ENCODE assay signal across 9 cellular contexts in the genomic region with DNA sequence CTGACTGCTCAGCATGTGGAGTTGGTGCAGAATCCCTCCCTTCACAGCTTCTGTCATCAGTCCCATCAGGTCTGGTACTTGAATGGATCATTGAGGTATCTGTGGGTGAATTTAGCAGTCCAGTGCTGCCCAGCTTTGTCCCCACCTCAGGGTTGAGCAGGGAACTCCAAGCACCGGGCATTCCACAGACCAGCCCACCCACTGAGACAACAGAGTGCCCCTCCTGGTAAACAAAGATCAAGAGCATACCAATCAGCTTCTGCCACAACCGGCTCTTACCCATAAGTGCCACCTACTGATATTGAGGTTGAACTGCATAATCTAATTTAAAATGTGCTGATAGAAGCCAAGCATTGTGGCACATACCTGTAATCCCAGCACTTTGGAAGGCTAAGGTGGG. TPM values are rescaled to one million over a fixed set of nuclear protein-coding genes. Genes with fewer than 3 reads are reported as not detected.
DNase-seq lines count a peak whose midpoint lies in the region; ATAC-seq and TF ChIP-seq lines count a peak whose summit lies in the region.
"Had no signal": no experiment of that assay in that cellular context is flagged by ENCODE, and none has a peak within 500 bp of the region (broad histone marks: within the 10 kb centered on the region; RNA-seq: fewer than 3 reads in every experiment).

No MANE protein-coding gene starts in this region.

- TF ChIP-seq CTCF in GM12872 (IDR thresholded peaks at IDR 0.05; ENCODE audit: insufficient read depth, low read depth, low read length) (peak; percentile 50), HCT116 (IDR thresholded peaks at IDR 0.05 in 2 of 3, conservative IDR thresholded peaks at IDR 0.05 in 1 of 3; ENCODE audit: borderline replicate concordance in 1 of 3, insufficient read depth in 1 of 3, low read depth in 2 of 3, low read length in 2 of 3) (peak; percentile 25 to 50 (median 47); a peak in 5 of 6 replicates)

- peaks cover 8% of the 10 kb centered on the region for H3K9me3 Mint-ChIP-seq in activated naive CD4-positive, alpha-beta T cell treated with anti-CD3 and anti-CD28 coated beads for 36 hours

- TF ChIP-seq POLR2A in HCT116 (IDR thresholded peaks at IDR 0.05; ENCODE audit: borderline replicate concordance, extremely low read depth, insufficient read depth, insufficient read length) = no peak

- no peak overlapping the region for H3K27ac ChIP-seq in HCT116 (ENCODE audit: low read depth, low read length)

- H4K20me1 ChIP-seq in HCT116 (ENCODE audit: insufficient read depth) = no peaks in the 10 kb centered on the region

- no peaks in the 10 kb centered on the region for H3K4me1 ChIP-seq in HCT116 (ENCODE audit: control insufficient read depth in 1 of 2, insufficient read depth in 2 of 2, low read length in 2 of 2)

- RAD21 ChIA-PET in HCT116 (lab: Charles Lee; ENCODE audit: low non-redundant PET in 1 of 2, low total read pairs in 2 of 2, uncharacterized antibody in 2 of 2, unreplicated experiment in 2 of 2) = no interaction called here

- CTCF ChIA-PET in HCT116 (lab: Charles Lee) = interaction anchor here (2.1 kb wide), 1 partner anchor 51 kb away, joined by 5 read pairs; no protein-coding TSS in a partner anchor
- CTCF ChIA-PET in activated naive CD4-positive, alpha-beta T cell treated with anti-CD3 and anti-CD28 coated beads for 36 hours (lab: Charles Lee) = interaction anchor here (0.6 kb wide), 1 partner anchor 252 kb away, joined by 3 read pairs; no protein-coding TSS in a partner anchor

- H3K36me3 Mint-ChIP-seq in activated naive CD4-positive, alpha-beta T cell treated with anti-CD3 and anti-CD28 coated beads for 36 hours (ENCODE audit: low read depth) = no peaks in the 10 kb centered on the region
- no peaks in the 10 kb centered on the region for H3K36me3 Mint-ChIP-seq in T-helper 17 cell (ENCODE audit: low read depth)

- no peaks in the 10 kb centered on the region for H3K4me1 Mint-ChIP-seq in activated naive CD4-positive, alpha-beta T cell treated with anti-CD3 and anti-CD28 coated beads for 36 hours (ENCODE audit: low read depth)
- H3K4me1 Mint-ChIP-seq in T-helper 17 cell = no peaks in the 10 kb centered on the region

- H3K27ac Mint-ChIP-seq in activated naive CD4-positive, alpha-beta T cell treated with anti-CD3 and anti-CD28 coated beads for 36 hours = no peak overlapping the region
- H3K27ac Mint-ChIP-seq in T-helper 17 cell = no peak overlapping the region

- TF ChIP-seq RAD21 in HCT116 (IDR thresholded peaks at IDR 0.05; ENCODE audit: low read depth) = peak; percentile 45

- H3K9me2 ChIP-seq in HCT116 (ENCODE audit: insufficient read depth) = no peaks in the 10 kb centered on the region

- H3K9me3 ChIP-seq in HCT116 (ENCODE audit: control insufficient read depth in 1 of 2, insufficient read depth in 1 of 2, low read depth in 1 of 2, low read length in 2 of 2) (no peaks in the 10 kb centered on the region), T-helper 17 cell (ENCODE audit: control insufficient read depth, low read length, poor library complexity, severe bottlenecking) (no peaks in the 10 kb centered on the region)

- no peaks in the 10 kb centered on the region for H3K36me3 ChIP-seq in HCT116 (ENCODE audit: control insufficient read depth in 1 of 2, insufficient read depth in 2 of 2, low read length in 2 of 2)

- ATAC-seq in HCT116 (peak; percentile 95), T-helper 17 cell (no peak)

- H3K79me2 ChIP-seq in HCT116 (ENCODE audit: insufficient read depth, low read length) = no peaks in the 10 kb centered on the region

- H2AFZ ChIP-seq in HCT116 (ENCODE audit: low read depth, low read length, poor library complexity, severe bottlenecking) = no peak overlapping the region

- BruUV-seq in HCT116 (replicated peaks; lab: Mats Ljungman, UMichigan) = no TSS peak

- H3K9ac ChIP-seq in HCT116 (ENCODE audit: low read length) = no peak overlapping the region

- H3K4me3 ChIP-seq in HCT116 (replicated peaks in 1 of 2; ENCODE audit: low read depth in 1 of 2, low read length in 2 of 2) = no peak overlapping the region

- peaks cover 21% of the 10 kb centered on the region for H3K27me3 ChIP-seq in HCT116 (ENCODE audit: insufficient read depth, low read length)

- intact Hi-C loops in HCT116 (cut with micrococcal nuclease) = no loop called here
- intact Hi-C loops in activated naive CD4-positive, alpha-beta T cell treated with anti-CD3 and anti-CD28 coated beads for 36 hours (cut with micrococcal nuclease) = loop anchor here (5.0 kb wide), 1 partner anchor 928 kb away; no protein-coding TSS in a partner anchor

- peaks cover 12% of the 10 kb centered on the region for H3K27me3 Mint-ChIP-seq in activated naive CD4-positive, alpha-beta T cell treated with anti-CD3 and anti-CD28 coated beads for 36 hours (ENCODE audit: low read depth)
- H3K27me3 Mint-ChIP-seq in T-helper 17 cell = peaks cover 13% of the 10 kb centered on the region

- no peak overlapping the region for H3K4me2 ChIP-seq in HCT116 (ENCODE audit: low read length)

- no peak overlapping the region for H3K4me3 Mint-ChIP-seq in activated naive CD4-positive, alpha-beta T cell treated with anti-CD3 and anti-CD28 coated beads for 36 hours
- no peak overlapping the region for H3K4me3 Mint-ChIP-seq in T-helper 17 cell

- peak; percentile 26 for DNase-seq in HCT116 (ENCODE audit: low read depth, low spot score)
- DNase-seq in NCI-H69 (lab: John Stamatoyannopoulos, UW) = peak; percentile 86
- DNase-seq in globus pallidus (ENCODE audit: low spot score) = peak; percentile 2
- DNase-seq in anterior cingulate cortex (lab: John Stamatoyannopoulos, UW) = no peak
- no peak for DNase-seq in activated naive CD4-positive, alpha-beta T cell treated with anti-CD3 and anti-CD28 coated beads for 36 hours
- no peak for DNase-seq in T-helper 17 cell
- DNase-seq in stimulated activated CD4-positive, alpha-beta T cell treated with anti-CD3 and anti-CD28 coated beads, Interleukin-4, amount 100 ng/mL, for 4 hours = no peak
- DNase-seq: amniotic stem cell had no signal

- POLR2A ChIA-PET in HCT116 (lab: Charles Lee) = interaction anchor here (0.6 kb wide), 1 partner anchor 18 kb away, joined by 5 read pairs; no protein-coding TSS in a partner anchor

TF ChIP-seq in HCT116, 20 proteins besides CTCF, POLR2A, EP300 and RAD21:
- TF ChIP-seq TCF7L2 (IDR thresholded peaks at IDR 0.05; ENCODE audit: borderline replicate concordance, extremely low read depth, insufficient read depth, insufficient read length) (peak; percentile 9), ZNF274 (IDR thresholded peaks at IDR 0.05; ENCODE audit: low read depth, low read length) (no peak), EGR1 (IDR thresholded peaks at IDR 0.05; ENCODE audit: low read depth) (no peak), CBX3 (IDR thresholded peaks at IDR 0.05; ENCODE audit: low read depth) (no peak)
- TF ChIP-seq, protein P1, sequence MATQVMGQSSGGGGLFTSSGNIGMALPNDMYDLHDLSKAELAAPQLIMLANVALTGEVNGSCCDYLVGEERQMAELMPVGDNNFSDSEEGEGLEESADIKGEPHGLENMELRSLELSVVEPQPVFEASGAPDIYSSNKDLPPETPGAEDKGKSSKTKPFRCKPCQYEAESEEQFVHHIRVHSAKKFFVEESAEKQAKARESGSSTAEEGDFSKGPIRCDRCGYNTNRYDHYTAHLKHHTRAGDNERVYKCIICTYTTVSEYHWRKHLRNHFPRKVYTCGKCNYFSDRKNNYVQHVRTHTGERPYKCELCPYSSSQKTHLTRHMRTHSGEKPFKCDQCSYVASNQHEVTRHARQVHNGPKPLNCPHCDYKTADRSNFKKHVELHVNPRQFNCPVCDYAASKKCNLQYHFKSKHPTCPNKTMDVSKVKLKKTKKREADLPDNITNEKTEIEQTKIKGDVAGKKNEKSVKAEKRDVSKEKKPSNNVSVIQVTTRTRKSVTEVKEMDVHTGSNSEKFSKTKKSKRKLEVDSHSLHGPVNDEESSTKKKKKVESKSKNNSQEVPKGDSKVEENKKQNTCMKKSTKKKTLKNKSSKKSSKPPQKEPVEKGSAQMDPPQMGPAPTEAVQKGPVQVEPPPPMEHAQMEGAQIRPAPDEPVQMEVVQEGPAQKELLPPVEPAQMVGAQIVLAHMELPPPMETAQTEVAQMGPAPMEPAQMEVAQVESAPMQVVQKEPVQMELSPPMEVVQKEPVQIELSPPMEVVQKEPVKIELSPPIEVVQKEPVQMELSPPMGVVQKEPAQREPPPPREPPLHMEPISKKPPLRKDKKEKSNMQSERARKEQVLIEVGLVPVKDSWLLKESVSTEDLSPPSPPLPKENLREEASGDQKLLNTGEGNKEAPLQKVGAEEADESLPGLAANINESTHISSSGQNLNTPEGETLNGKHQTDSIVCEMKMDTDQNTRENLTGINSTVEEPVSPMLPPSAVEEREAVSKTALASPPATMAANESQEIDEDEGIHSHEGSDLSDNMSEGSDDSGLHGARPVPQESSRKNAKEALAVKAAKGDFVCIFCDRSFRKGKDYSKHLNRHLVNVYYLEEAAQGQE (IDR thresholded peaks at IDR 0.05; ENCODE audit: low read depth) = no peak

RNA-seq across cellular contexts. Expression of gene FXR1, which starts 57.1 kb away (rescaled TPM):
- total RNA-seq in HCT116 (2021; ENCODE audit: unreplicated experiment) = 215 TPM
- polyA plus RNA-seq in HCT116 (2012) = 159 and 163 TPM in 2 replicates
- total RNA-seq in activated naive CD4-positive, alpha-beta T cell treated with anti-CD3 and anti-CD28 coated beads for 36 hours = 100 to 1,000 TPM; 184 to 194 TPM
- 100 to 1,000 TPM; 130 to 150 TPM for total RNA-seq in T-helper 17 cell

Comparison
In these comparisons a context has a peak if more than half of its experiments do, and no peak if none do; other contexts are left out.
1. DNase-seq: peak in HCT116 (single experiment), NCI-H69 (single experiment) and globus pallidus (single experiment); none in anterior cingulate cortex (0 of 58), activated naive CD4-positive, alpha-beta T cell treated with anti-CD3 and anti-CD28 coated beads for 36 hours (single experiment), T-helper 17 cell (0 of 3) and stimulated activated CD4-positive, alpha-beta T cell treated with anti-CD3 and anti-CD28 coated beads, Interleukin-4, amount 100 ng/mL, for 4 hours (0 of 2).